Comparison of ENCODE assay signal across 19 cellular contexts in the genomic region with DNA sequence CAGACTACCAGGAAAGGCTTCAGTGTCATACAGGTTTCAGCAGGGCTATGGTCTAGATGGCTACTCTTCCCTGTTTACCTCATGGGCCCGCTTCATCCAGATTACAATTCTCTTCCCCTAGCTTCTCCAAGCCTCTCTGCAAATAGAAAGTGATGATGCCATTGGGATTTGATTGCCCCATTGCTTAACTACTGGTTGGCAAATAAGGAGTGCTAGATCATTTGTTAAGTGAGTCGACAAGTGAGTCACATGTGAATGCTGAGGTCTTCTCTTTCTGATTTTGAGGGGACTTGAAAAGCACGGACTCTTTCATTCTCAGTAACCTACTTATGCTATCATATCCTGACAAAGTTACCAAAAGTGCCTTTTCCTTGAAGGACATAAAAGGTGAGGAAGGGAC.
"Had no signal": no experiment of that assay in that cellular context is flagged by ENCODE, and none has a peak within 500 bp of the region (broad histone marks: within the 10 kb centered on the region; RNA-seq: fewer than 3 reads in every experiment).

No MANE protein-coding gene starts in this region.

- H3K36me3 Mint-ChIP-seq: brain, WTC11 had no signal

- H3K27ac ChIP-seq: coronary artery, left lung, suprapubic skin, transverse colon, uterus had no signal

- ATAC-seq: esophagus mucosa, left lung, WTC11 had no signal

- H3K9me3 ChIP-seq: left lung, suprapubic skin, transverse colon, uterus had no signal

- H3K9me3 Mint-ChIP-seq: activated CD4-positive, alpha-beta memory T cell treated with anti-CD3 and anti-CD28 coated beads, Interleukin-2, amount 10 ng/mL, durations not matched to agents 7 days and 5 days; brain; nephron progenitor cell; WTC11 had no signal

- H3K4me1 ChIP-seq: left lung, suprapubic skin, transverse colon, uterus had no signal

- H3K27me3 Mint-ChIP-seq: activated CD4-positive, alpha-beta memory T cell treated with anti-CD3 and anti-CD28 coated beads, Interleukin-2, amount 10 ng/mL, durations not matched to agents 7 days and 5 days; stimulated activated naive CD8-positive, alpha-beta T cell treated with anti-CD3 and anti-CD28 coated beads, Interleukin-15, Interleukin-2, amounts not matched to agents 100 ng/mL and 50 ng/mL, for 24 hours had no signal

- H3K4me3 Mint-ChIP-seq: activated CD4-positive, alpha-beta memory T cell treated with anti-CD3 and anti-CD28 coated beads, Interleukin-2, amount 10 ng/mL, durations not matched to agents 7 days and 5 days; brain; nephron progenitor cell; stimulated activated naive CD8-positive, alpha-beta T cell treated with anti-CD3 and anti-CD28 coated beads, Interleukin-15, Interleukin-2, amounts not matched to agents 100 ng/mL and 50 ng/mL, for 24 hours; T-helper 2 cell treated with Interferon-gamma antibody and Interleukin-4, amounts not matched to agents 5 μg/mL and 100 μg/mL, for 36 hours; WTC11 had no signal

- H3K27ac Mint-ChIP-seq: activated CD4-positive, alpha-beta memory T cell treated with anti-CD3 and anti-CD28 coated beads, Interleukin-2, amount 10 ng/mL, durations not matched to agents 7 days and 5 days; activated T-helper 2 cell treated with anti-CD3 and anti-CD28 coated beads, Interferon-gamma antibody, Interleukin-2, Interleukin-4, amounts not matched to agents 10 μg/mL and 5 μg/mL and 100 μg/mL, durations not matched to agents 14 hours and 24 hours and 36 hours; brain; nephron progenitor cell; stimulated activated naive CD8-positive, alpha-beta T cell treated with anti-CD3 and anti-CD28 coated beads, Interleukin-15, Interleukin-2, amounts not matched to agents 100 ng/mL and 50 ng/mL, for 24 hours; T-helper 2 cell treated with Interferon-gamma antibody and Interleukin-4, amounts not matched to agents 5 μg/mL and 100 μg/mL, for 36 hours; WTC11 had no signal

- H3K4me1 Mint-ChIP-seq: activated CD4-positive, alpha-beta memory T cell treated with anti-CD3 and anti-CD28 coated beads, Interleukin-2, amount 10 ng/mL, durations not matched to agents 7 days and 5 days; brain had no signal

- H3K36me3 ChIP-seq: left lung, suprapubic skin, transverse colon, uterus had no signal

- H3K27me3 ChIP-seq: left lung, suprapubic skin, transverse colon, uterus had no signal

- H3K4me3 ChIP-seq: coronary artery, left lung, suprapubic skin, transverse colon, uterus had no signal

- DNase-seq: activated CD4-positive, alpha-beta memory T cell treated with anti-CD3 and anti-CD28 coated beads, Interleukin-2, amount 10 ng/mL, durations not matched to agents 7 days and 5 days; activated CD4-positive, alpha-beta T cell treated with anti-CD3 and anti-CD28 coated beads for 48 hours; activated naive CD4-positive, alpha-beta T cell treated with Interleukin-2 at 50 U/mL for 16 hours; activated T-cell treated with anti-CD3 and anti-CD28 coated beads, Interleukin-2, amount 50 U/mL, for 1 hour; anterior cingulate cortex; left lung; midbrain; nephron progenitor cell; nucleus accumbens; transverse colon; uterus had no signal
